Comparison of ENCODE assay signal across 8 cellular contexts in the genomic region with DNA sequence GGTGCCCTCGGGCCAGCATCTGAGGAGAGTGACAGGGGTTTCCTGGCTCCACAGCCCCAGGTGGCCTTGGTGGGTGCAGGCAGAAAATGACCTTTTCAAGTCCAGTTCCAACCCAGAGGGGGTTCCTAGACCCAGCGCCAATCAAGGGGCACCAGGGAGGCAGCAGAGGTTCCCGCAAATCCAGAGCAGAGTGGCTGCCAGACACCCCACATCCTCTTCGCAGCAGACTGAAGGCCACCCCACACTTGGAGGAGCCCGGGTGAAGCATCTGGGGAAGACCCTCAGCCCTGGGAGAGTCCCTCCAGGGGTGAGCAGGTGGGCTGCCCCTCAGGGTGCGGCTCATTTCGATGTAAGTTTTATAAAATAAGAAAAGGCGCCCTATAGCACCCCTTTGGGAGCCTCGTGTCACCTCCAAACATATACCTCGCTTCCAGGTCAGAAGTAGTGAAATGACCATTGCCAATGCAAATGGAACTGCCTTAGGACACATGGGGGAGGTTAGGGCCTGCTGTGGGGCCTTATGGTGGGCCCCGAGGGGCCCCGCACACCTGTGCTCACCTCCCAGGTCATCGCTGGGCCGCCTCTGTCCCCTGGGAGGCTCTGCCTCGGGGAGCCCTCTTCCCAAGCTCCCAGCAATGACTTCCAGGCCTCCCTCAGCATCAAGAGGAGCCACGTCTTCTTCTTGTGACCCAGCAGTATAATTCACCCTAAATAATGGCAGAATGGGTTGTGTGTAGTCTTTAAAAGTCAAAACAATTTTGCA. TPM values are rescaled to one million over a fixed set of nuclear protein-coding genes. Genes with fewer than 3 reads are reported as not detected.
DNase-seq lines count a peak whose midpoint lies in the region; ATAC-seq, FAIRE-seq and TF ChIP-seq lines count a peak whose summit lies in the region.

No MANE protein-coding gene starts in this region.

- H3K9ac ChIP-seq in K562 (ENCODE audit: insufficient read depth in 1 of 2, low read depth in 2 of 2, low read length in 2 of 2) = peak overlapping the region; percentile 68 to 92
- H3K9ac ChIP-seq in mesenchymal stem cell (ENCODE audit: low read length) = peak overlapping the region; percentile 70

- H3K4me1 ChIP-seq in heart left ventricle (peaks cover 0 to 28% (median 13%) of the 10 kb centered on the region in 12 donors), K562 (replicated peaks in 1 of 2; ENCODE audit: control insufficient read depth in 2 of 2, insufficient read depth in 2 of 2, low read length in 2 of 2) (peaks cover 14 to 48% of the 10 kb centered on the region in 2 experiments; a peak in 4 of 5 replicates), mesenchymal stem cell (ENCODE audit: control insufficient read depth, insufficient read depth, low read depth, low read length) (peaks cover 18% of the 10 kb centered on the region), urinary bladder (ENCODE audit: insufficient read depth) (no peaks in the 10 kb centered on the region)

- no TSS peak for BruUV-seq in K562 (replicated peaks; lab: Mats Ljungman, UMichigan)

- TF ChIP-seq EP300 in K562 (IDR thresholded peaks at IDR 0.05; ENCODE audit: low read length) = no peak

- H4K20me1 ChIP-seq in K562 (replicated peaks; ENCODE audit: control insufficient read depth, insufficient read depth, low read length) = no peaks in the 10 kb centered on the region

- H3K9me3 ChIP-seq in heart left ventricle = peaks cover 0 to 3% (median 0%) of the 10 kb centered on the region in 12 donors
- no peaks in the 10 kb centered on the region for H3K9me3 ChIP-seq in K562 (replicated peaks; ENCODE audit: control insufficient read depth, insufficient read depth, low read depth, low read length)
- H3K9me3 ChIP-seq in mesenchymal stem cell (ENCODE audit: control insufficient read depth, low read length) = no peaks in the 10 kb centered on the region

- no peak for FAIRE-seq in K562 (lab: Jason Lieb, UNC)

- H2AFZ ChIP-seq in K562 (ENCODE audit: low read depth, low read length) (peak overlapping the region; percentile 90), mesenchymal stem cell (ENCODE audit: low read depth, low read length) (peak overlapping the region; percentile 58)

- H3K4me3 ChIP-seq in heart left ventricle = peak overlapping the region in 8 of 12 donors; percentile 52 to 67 (median 62)
- H3K4me3 ChIP-seq in K562 = peak overlapping the region; percentile 62
- peak overlapping the region; percentile 67 to 83 for H3K4me3 ChIP-seq in mesenchymal stem cell (ENCODE audit: insufficient read depth in 1 of 2, low read depth in 1 of 2, low read length in 2 of 2)
- peak overlapping the region; percentile 48 for H3K4me3 ChIP-seq in urinary bladder (ENCODE audit: low read depth, low read length)

- H4K91ac ChIP-seq in mesenchymal stem cell (ENCODE audit: low read length) = peak overlapping the region; percentile 18

- no peaks in the 10 kb centered on the region for H3K9me1 ChIP-seq in K562 (ENCODE audit: control insufficient read depth, insufficient read depth, low read length)

- H3K27ac ChIP-seq in heart left ventricle = peak overlapping the region in 3 of 12 donors; percentile 34 to 67 (median 54)
- H3K27ac ChIP-seq in K562 (ENCODE audit: extremely low read depth, low read depth, low read length) = peak overlapping the region; percentile 80
- H3K27ac ChIP-seq in mesenchymal stem cell (ENCODE audit: low read length, poor library complexity, severe bottlenecking) = no peak overlapping the region
- no peak overlapping the region for H3K27ac ChIP-seq in urinary bladder (ENCODE audit: low read depth)

- H3K27me3 ChIP-seq in heart left ventricle = no peaks in the 10 kb centered on the region
- H3K27me3 ChIP-seq in K562 (ENCODE audit: control insufficient read depth in 2 of 2, insufficient read depth in 2 of 2, low read length in 2 of 2) = no peaks in the 10 kb centered on the region
- H3K27me3 ChIP-seq in mesenchymal stem cell (ENCODE audit: control insufficient read depth in 1 of 2, insufficient read depth in 1 of 2, low read length in 2 of 2) = no peaks in the 10 kb centered on the region

- H3K4ac ChIP-seq in mesenchymal stem cell (ENCODE audit: low read depth in 1 of 2, low read length in 2 of 2) = no peak overlapping the region

- H3K18ac ChIP-seq in mesenchymal stem cell (ENCODE audit: low read depth in 1 of 2, low read length in 2 of 2) = no peak overlapping the region

- no peak overlapping the region for H2BK120ac ChIP-seq in mesenchymal stem cell (ENCODE audit: low read depth, low read length)

- no peaks in the 10 kb centered on the region for H3K79me1 ChIP-seq in mesenchymal stem cell (replicated peaks; ENCODE audit: low read length, poor library complexity, severe bottlenecking)

- H3K36me3 ChIP-seq in heart left ventricle (no peaks in the 10 kb centered on the region), K562 (ENCODE audit: control insufficient read depth, insufficient read depth, low read length) (no peaks in the 10 kb centered on the region), mesenchymal stem cell (ENCODE audit: control insufficient read depth in 1 of 2, insufficient read depth in 2 of 2, low read depth in 1 of 2, low read length in 2 of 2) (peaks cover 0 to 4% of the 10 kb centered on the region in 2 experiments), urinary bladder (ENCODE audit: insufficient read depth) (no peaks in the 10 kb centered on the region)

- no peak for TF ChIP-seq POLR2A in heart left ventricle (IDR thresholded peaks at IDR 0.05)
- TF ChIP-seq POLR2A in K562 (conservative IDR thresholded peaks at IDR 0.05) = no peak

- DNase-seq in heart left ventricle (peak in 1 of 5 donors; percentile 47), cardiac septum (ENCODE audit: low spot score) (no peak), K562 (ENCODE audit: extremely low read depth in 1 of 4, low spot score in 3 of 4) (no peak), mesenchymal stem cell (no peak), NCI-H1694 (lab: John Stamatoyannopoulos, UW) (no peak)

- no peak overlapping the region for H3K23ac ChIP-seq in mesenchymal stem cell (ENCODE audit: low read length in 2 of 2)

- POLR2A ChIA-PET in K562 (lab: Yijun Ruan, JAX) = no interaction called here

- in situ Hi-C loops in K562 (cut with MboI) = no loop called here

- WGBS in heart left ventricle, 4 donors = 78 to 85% (median 83%) methylated on average over 14 to 16 of the region's 16 CpGs
- WGBS in K562 (ENCODE audit: insufficient coverage, low coverage, missing lambda C conversion rate) = 40% methylated on average over 8 of the region's 16 CpGs
- WGBS in mesenchymal stem cell = 86% methylated on average over 15 of the region's 16 CpGs
- WGBS in urinary bladder = 77% methylated on average over 16 of the region's 16 CpGs

- TF ChIP-seq CTCF in heart left ventricle (IDR thresholded peaks at IDR 0.05) = no peak
- TF ChIP-seq CTCF in K562 (IDR thresholded peaks at IDR 0.05 in 2 of 3, conservative IDR thresholded peaks at IDR 0.05 in 1 of 3; ENCODE audit: insufficient read depth in 2 of 3, low read depth in 1 of 3, low read length in 3 of 3) = no peak

- H2BK12ac ChIP-seq in mesenchymal stem cell (ENCODE audit: low read length in 2 of 2) = no peak overlapping the region

- ATAC-seq in heart left ventricle (no peak), K562 (no peak), GM19455 (IDR thresholded peaks at IDR 0.05; ENCODE audit: unreplicated experiment) (no peak), HG03565 (IDR thresholded peaks at IDR 0.05; ENCODE audit: unreplicated experiment) (no peak)

- no peak overlapping the region for H2BK15ac ChIP-seq in mesenchymal stem cell (ENCODE audit: low read depth, poor library complexity, severe bottlenecking)

- H3K4me2 ChIP-seq in K562 (ENCODE audit: insufficient read depth, low read length) (peak overlapping the region; percentile 86), mesenchymal stem cell (ENCODE audit: low read length, poor library complexity, severe bottlenecking) (peak overlapping the region; percentile 98)

- intact Hi-C loops in heart left ventricle (cut with DNase I) = loop anchor here in 2 of 10 donors (2.0 to 5.0 kb wide), 2 partner anchors 148 to 178 kb away; a partner anchor contains a TSS
- intact Hi-C loops in cardiac septum (cut with DNase I) = loop anchor here (5.0 kb wide), 1 partner anchor 178 kb away; a partner anchor contains a TSS
- intact Hi-C loops in K562 (cut with micrococcal nuclease) = loop anchor here (5.0 kb wide), 1 partner anchor 148 kb away; a partner anchor contains a TSS

- no peak overlapping the region for H3K14ac ChIP-seq in mesenchymal stem cell (ENCODE audit: low read length in 2 of 2)

- no peak overlapping the region for H2AK5ac ChIP-seq in mesenchymal stem cell (ENCODE audit: low read length, severe bottlenecking)

- H3K79me2 ChIP-seq in K562 (ENCODE audit: control insufficient read depth, insufficient read depth, low read length) = no peaks in the 10 kb centered on the region

- peak overlapping the region; percentile 86 for H4K8ac ChIP-seq in mesenchymal stem cell (ENCODE audit: low read length)

- CTCF ChIA-PET in K562 (lab: Yijun Ruan, JAX; ENCODE audit: low intra/inter-chr PET ratio) = no interaction called here

- H2BK5ac ChIP-seq in mesenchymal stem cell (ENCODE audit: low read depth, low read length, poor library complexity, severe bottlenecking) = no peak overlapping the region

- TF ChIP-seq RAD21 in K562 (CRISPR knock-in tag; conservative IDR thresholded peaks at IDR 0.05 in 1 of 2, IDR thresholded peaks at IDR 0.05 in 1 of 2) = no peak

RNA-seq across cellular contexts. Expression of a gene that starts 11.0 kb away (rescaled TPM):
- total RNA-seq in heart left ventricle = not detected
- not detected for polyA plus RNA-seq in heart left ventricle
- 0.08 TPM for total RNA-seq in cardiac septum
- not detected in 2 replicates for total RNA-seq in K562 (2011; cell fraction: chromatin; rRNA removed; ENCODE audit: low replicate concordance)
- total RNA-seq in K562 (2011; cell fraction: nucleolus; rRNA removed) = not detected in 2 replicates
- total RNA-seq in K562 (2011; cell fraction: nucleoplasm; rRNA removed) = not detected in 2 replicates
- total RNA-seq in K562 (2014; rRNA removed) = not detected in 2 replicates
- total RNA-seq in K562 (2014; rRNA removed; fragmentation: Illumina TruSeq; extraction: Trizol) = not detected in 2 replicates
- total RNA-seq in K562 (2015; rRNA removed; fragmentation: Illumina TruSeq; extraction: Trizol) = not detected in 2 replicates
- not detected in 2 replicates for total RNA-seq in K562 (2021)
- polyA plus RNA-seq in K562 (2011; rRNA removed) = not detected in 2 replicates
- not detected in 2 replicates for polyA plus RNA-seq in K562 (2011; cell fraction: cytosol; rRNA removed)
- polyA plus RNA-seq in K562 (2011; cell fraction: nucleus; rRNA removed) = not detected in 2 replicates
- not detected in 2 replicates for polyA plus RNA-seq in K562 (2012)
- polyA plus RNA-seq in K562 (2014; fragmentation: Illumina TruSeq; extraction: Trizol) = not detected in 2 replicates
- not detected for polyA plus RNA-seq in K562 (2014; fragmentation: Nextera tagmentation; extraction: Ambion mirVana)
- polyA plus RNA-seq in K562 (2014; rRNA removed) = not detected in 2 replicates
- polyA minus RNA-seq in K562 (2011; rRNA and poly(A)+ RNA removed) = not detected in 2 replicates
- not detected in 2 replicates for polyA minus RNA-seq in K562 (2011; cell fraction: cytosol; rRNA and poly(A)+ RNA removed)
- polyA minus RNA-seq in K562 (2011; cell fraction: nucleus; rRNA and poly(A)+ RNA removed) = not detected in 2 replicates
- polyA plus RNA-seq in mesenchymal stem cell (2013, experiment 1 of 2) = not detected
- not detected for polyA plus RNA-seq in mesenchymal stem cell (2013, experiment 2 of 2)
- not detected for total RNA-seq in urinary bladder
- polyA plus RNA-seq in urinary bladder = 0.06 TPM

RNA-seq across cellular contexts. Expression of a gene that starts 21.8 kb away (rescaled TPM):
- 1 to 10 TPM in 5 of 9 donors, under 1 TPM in 4; 0.27 to 7.6 (median 1.3) TPM for total RNA-seq in heart left ventricle
- polyA plus RNA-seq in heart left ventricle = 1 to 10 TPM; 3.3 to 4.7 TPM
- 2.0 TPM for total RNA-seq in cardiac septum
- total RNA-seq in K562 (2011; cell fraction: chromatin; rRNA removed; ENCODE audit: low replicate concordance) = 0.88 and 5.3 TPM in 2 replicates
- 7.6 and 13.2 TPM in 2 replicates for total RNA-seq in K562 (2011; cell fraction: nucleolus; rRNA removed)
- 4.0 and 4.3 TPM in 2 replicates for total RNA-seq in K562 (2011; cell fraction: nucleoplasm; rRNA removed)
- 1.3 and 2.0 TPM in 2 replicates for total RNA-seq in K562 (2014; rRNA removed)
- 0.15 TPM in 1 of 2 replicates, not detected in the other for total RNA-seq in K562 (2014; rRNA removed; fragmentation: Illumina TruSeq; extraction: Trizol)
- total RNA-seq in K562 (2015; rRNA removed; fragmentation: Illumina TruSeq; extraction: Trizol) = 0.25 and 0.53 TPM in 2 replicates
- total RNA-seq in K562 (2021) = 0.87 and 1.0 TPM in 2 replicates
- polyA plus RNA-seq in K562 (2011; rRNA removed) = 2.3 and 2.5 TPM in 2 replicates
- polyA plus RNA-seq in K562 (2011; cell fraction: cytosol; rRNA removed) = 3.0 and 16.0 TPM in 2 replicates
- 1.8 and 6.6 TPM in 2 replicates for polyA plus RNA-seq in K562 (2011; cell fraction: nucleus; rRNA removed)
- polyA plus RNA-seq in K562 (2012) = 1.0 and 1.2 TPM in 2 replicates
- 0.28 and 0.90 TPM in 2 replicates for polyA plus RNA-seq in K562 (2014; fragmentation: Illumina TruSeq; extraction: Trizol)
- polyA plus RNA-seq in K562 (2014; fragmentation: Nextera tagmentation; extraction: Ambion mirVana) = not detected
- 1.1 TPM in 2 replicates for polyA plus RNA-seq in K562 (2014; rRNA removed)
- 0.18 and 0.56 TPM in 2 replicates for polyA minus RNA-seq in K562 (2011; rRNA and poly(A)+ RNA removed)
- 1.8 and 2.1 TPM in 2 replicates for polyA minus RNA-seq in K562 (2011; cell fraction: cytosol; rRNA and poly(A)+ RNA removed)
- 0.56 and 0.94 TPM in 2 replicates for polyA minus RNA-seq in K562 (2011; cell fraction: nucleus; rRNA and poly(A)+ RNA removed)
- not detected for polyA plus RNA-seq in mesenchymal stem cell (2013, experiment 1 of 2)
- polyA plus RNA-seq in mesenchymal stem cell (2013, experiment 2 of 2) = not detected
- total RNA-seq in urinary bladder = not detected
- 0.29 TPM for polyA plus RNA-seq in urinary bladder
